In genomic region chr2:43595603-43596412, GRCh38 we compare ENCODE assay signal across 8 cellular contexts. TPM values are rescaled to one million over a fixed set of nuclear protein-coding genes. Genes with fewer than 3 reads are reported as not detected.
DNase-seq lines count a peak whose midpoint lies in the region; ATAC-seq, FAIRE-seq and TF ChIP-seq lines count a peak whose summit lies in the region.

Gene THADA, minus strand, starts transcription at chr2:43596038. Its CDS starts 3,646 bp downstream, at chr2:43592392.

- peak; percentile 99 for ATAC-seq in HG02678 (IDR thresholded peaks at IDR 0.05; ENCODE audit: unreplicated experiment)
- peak; percentile 99 for ATAC-seq in Right ventricle myocardium inferior
- peak; percentile 96 to 99 (median 98) for ATAC-seq in pancreas

- H3K9me2 ChIP-seq in SU-DHL-6 (replicated peaks; ENCODE audit: insufficient read depth, low read length), result no peaks in the 10 kb centered on the region

- H3K9ac ChIP-seq in SU-DHL-6 (ENCODE audit: low read length), result peak within 1 kb of the TSS; percentile 72

- peak; percentile 87 for DNase-seq in NCI-H128 (lab: John Stamatoyannopoulos, UW; ENCODE audit: unreplicated experiment)
- peak; percentile 98 for DNase-seq in activated naive CD8-positive, alpha-beta T cell treated with anti-CD3 and anti-CD28 coated beads, Interleukin-2, amount 50 U/mL, for 16 hours (ENCODE audit: low read depth, low spot score)
- peak; percentile 98 for DNase-seq in Right ventricle myocardium inferior (ENCODE audit: missing footprints)
- DNase-seq in pancreas, result peak; percentile 97 to 100 (median 99)
- peak; percentile 99 for DNase-seq in tibial artery

- TF ChIP-seq CTCF in SU-DHL-6 (IDR thresholded peaks at IDR 0.05; ENCODE audit: insufficient read depth, low read length, poor library complexity, severe bottlenecking) (no peak), pancreas (IDR thresholded peaks at IDR 0.05) (no peak), tibial artery (IDR thresholded peaks at IDR 0.05) (no peak)

- WGBS in pancreas, 2 donors, result 0% methylated on average over 52 of the region's 52 CpGs

- peak within 1 kb of the TSS; percentile 66 for H3K4me3 ChIP-seq in SU-DHL-6 (ENCODE audit: insufficient read depth, low read length, poor library complexity, severe bottlenecking)
- peak within 1 kb of the TSS; percentile 37 to 74 (median 66) for H3K4me3 ChIP-seq in pancreas
- H3K4me3 ChIP-seq in tibial artery, result peak within 1 kb of the TSS; percentile 72 to 88

- H3K4me2 ChIP-seq in SU-DHL-6 (ENCODE audit: low read depth, low read length, poor library complexity, severe bottlenecking), result peak within 1 kb of the TSS; percentile 91

- peak within 1 kb of the TSS; percentile 85 for H2AFZ ChIP-seq in SU-DHL-6 (ENCODE audit: low read depth, low read length, severe bottlenecking)

- H3K27me3 ChIP-seq in SU-DHL-6 (ENCODE audit: low read length) (no peaks in the 10 kb centered on the region), pancreas (no peaks in the 10 kb centered on the region), tibial artery (no peaks in the 10 kb centered on the region)

- H3F3A ChIP-seq in SU-DHL-6 (ENCODE audit: insufficient read depth), result 0 out of 2 replicates have a peak, but pooled peaks cover 5% of the 10 kb centered on the region

- H3K27ac ChIP-seq in SU-DHL-6 (ENCODE audit: low read depth, low read length) (peak within 1 kb of the TSS; percentile 56), pancreas (peak within 1 kb of the TSS; percentile 75 to 92 (median 85)), tibial artery (peak within 1 kb of the TSS; percentile 92 to 95)

- H3K36me3 ChIP-seq in SU-DHL-6 (ENCODE audit: low read length) (peaks cover 7% of the 10 kb centered on the region; the same call in 1 of the 2 replicates), pancreas (peaks cover 0 to 10% (median 1%) of the 10 kb centered on the region in 3 donors), tibial artery (peaks cover 0 to 5% (median 5%) of the 10 kb centered on the region in 3 donors)

- intact Hi-C loops in Right ventricle myocardium inferior (cut with DNase I) (loop anchor here (5.0 kb wide), 1 partner anchor 784 kb away; no protein-coding TSS in a partner anchor), pancreas (cut with DNase I) (no loop called here), tibial artery (cut with DNase I; ENCODE audit: low total_unique reads) (no loop called here)

- H3K9me3 ChIP-seq in SU-DHL-6 (ENCODE audit: insufficient read depth, low read length) (no peaks in the 10 kb centered on the region), pancreas (no peaks in the 10 kb centered on the region), tibial artery (no peaks in the 10 kb centered on the region)

- peak; percentile 97 for TF ChIP-seq POLR2A in GM10847 (IDR thresholded peaks at IDR 0.05; ENCODE audit: extremely low read depth, insufficient read length)

- no peaks in the 10 kb centered on the region for H4K20me1 ChIP-seq in SU-DHL-6 (ENCODE audit: low read depth, low read length)

- no peak for FAIRE-seq in pancreas (lab: Jason Lieb, UNC)

- peaks cover 23% of the 10 kb centered on the region for H3K79me2 ChIP-seq in SU-DHL-6 (ENCODE audit: insufficient read depth, low read length)

- H3K4me1 ChIP-seq in pancreas, result peaks cover 0 to 5% (median 4%) of the 10 kb centered on the region in 3 donors
- H3K4me1 ChIP-seq in tibial artery, result peaks cover 0 to 38% (median 14%) of the 10 kb centered on the region in 4 donors

RNA-seq across cellular contexts. Expression of gene THADA, which starts in this region (rescaled TPM):
- total RNA-seq in Right ventricle myocardium inferior (10.5 TPM), pancreas (10 to 100 TPM; 15.9 to 25.1 (median 19.1) TPM)
- 10 to 100 TPM in 1 of 2 donors, 1 to 10 TPM in 1; 9.4 to 13.3 TPM for polyA plus RNA-seq in pancreas

Comparison
In these comparisons a context has a peak if more than half of its experiments do, and no peak if none do; other contexts are left out.
1. Peak in every context shown above with its lines: DNase-seq, ATAC-seq, H3K4me3 ChIP-seq and H3K27ac ChIP-seq.